1 cellular context compared by ENCODE assay signal in genomic region chr7:158534134-158534515, GRCh38. TPM values are rescaled to one million over a fixed set of nuclear protein-coding genes. Genes with fewer than 3 reads are reported as not detected.
"Had no signal": no experiment of that assay in that cellular context is flagged by ENCODE, and none has a peak within 500 bp of the region (broad histone marks: within the 10 kb centered on the region; RNA-seq: fewer than 3 reads in every experiment).

No MANE protein-coding gene starts in this region.

RNA-seq across cellular contexts. Expression of gene PTPRN2, which starts 53.5 kb away (rescaled TPM):
- total RNA-seq: GM12878 had no signal
